Comparison of ENCODE assay signal across 16 cellular contexts in genomic region chr17:50806141-50806643, GRCh38. TPM values are rescaled to one million over a fixed set of nuclear protein-coding genes. Genes with fewer than 3 reads are reported as not detected.
DNase-seq lines count a peak whose midpoint lies in the region; ATAC-seq, FAIRE-seq and TF ChIP-seq lines count a peak whose summit lies in the region.
"Had no signal": no experiment of that assay in that cellular context is flagged by ENCODE, and none has a peak within 500 bp of the region (broad histone marks: within the 10 kb centered on the region; RNA-seq: fewer than 3 reads in every experiment).

No MANE protein-coding gene starts in this region.

- H3K4me1 ChIP-seq in pancreas: peaks cover 10 to 14% (median 12%) of the 10 kb centered on the region in 3 donors
- H3K4me1 ChIP-seq: SJCRH30 had no signal

- no peaks in the 10 kb centered on the region for H3K27me3 ChIP-seq in H7 (ENCODE audit: control insufficient read depth, insufficient read depth, low read length)
- no peaks in the 10 kb centered on the region for H3K27me3 ChIP-seq in pancreas
- H3K27me3 ChIP-seq: esophagus squamous epithelium, SJCRH30 had no signal

- DNase-seq in H7 (peak; percentile 59), NCI-H1694 treated with DMSO at 0.1 percent for 48 hours (lab: John Stamatoyannopoulos, UW) (peak; percentile 79), epithelial cell of proximal tubule (ENCODE audit: low read depth) (no peak), pancreas (peak; percentile 60 to 75 (median 63)), hippocampal formation (lab: John Stamatoyannopoulos, UW) (no peak)
- DNase-seq in stimulated activated effector memory CD8-positive, alpha-beta T cell treated with anti-CD3 and anti-CD28 coated beads, Interleukin-12 subunit alpha, Interleukin-12 subunit beta, amount 100 ng/mL, for 72 hours (ENCODE audit: low spot score in 2 of 2): no peak
- DNase-seq: esophagus squamous epithelium; NCI-H2227 treated with DMSO at 0.1 percent for 48 hours; SJCRH30; stimulated activated CD4-positive, alpha-beta T cell treated with anti-CD3 and anti-CD28 coated beads, Interleukin-1b, Interleukin-23, amount 100 ng/mL, for 48 hours; stimulated activated naive CD4-positive, alpha-beta T cell treated with Interleukin-2 at 50 U/mL for 16 hours had no signal

- H3K4me1 Mint-ChIP-seq in stimulated activated effector memory CD8-positive, alpha-beta T cell treated with anti-CD3 and anti-CD28 coated beads, Interleukin-12 subunit alpha, Interleukin-12 subunit beta, amount 100 ng/mL, for 72 hours: no peaks in the 10 kb centered on the region
- H3K4me1 Mint-ChIP-seq: activated T-helper 17 cell treated with anti-CD3 and anti-CD28 coated beads, Interleukin-2, amount 50 U/mL, for 72 hours; central memory CD8-positive, alpha-beta T cell had no signal

- peak; percentile 77 to 91 (median 90) for ATAC-seq in pancreas
- no peak for ATAC-seq in HG03521 (IDR thresholded peaks at IDR 0.05; ENCODE audit: unreplicated experiment)
- ATAC-seq in stimulated activated effector memory CD8-positive, alpha-beta T cell treated with anti-CD3 and anti-CD28 coated beads, Interleukin-12 subunit alpha, Interleukin-12 subunit beta, amount 100 ng/mL, for 72 hours: no peak
- ATAC-seq: activated CD4-positive, CD25-positive, alpha-beta regulatory T cell treated with anti-CD3 and anti-CD28 coated beads, Interleukin-2, amount 50 U/mL, for 24 hours; activated T-helper 17 cell treated with anti-CD3 and anti-CD28 coated beads, Interleukin-2, amount 50 U/mL, for 72 hours had no signal

- intact Hi-C loops in pancreas (cut with DNase I): no loop called here

- H3K4me3 Mint-ChIP-seq in stimulated activated effector memory CD8-positive, alpha-beta T cell treated with anti-CD3 and anti-CD28 coated beads, Interleukin-12 subunit alpha, Interleukin-12 subunit beta, amount 100 ng/mL, for 72 hours: no peak overlapping the region
- H3K4me3 Mint-ChIP-seq: activated T-helper 17 cell treated with anti-CD3 and anti-CD28 coated beads, Interleukin-2, amount 50 U/mL, for 72 hours; central memory CD8-positive, alpha-beta T cell had no signal

- no peak for FAIRE-seq in pancreas (lab: Jason Lieb, UNC)

- H3K36me3 ChIP-seq in H7 (replicated peaks; ENCODE audit: control insufficient read depth, insufficient read depth, low read length) (no peaks in the 10 kb centered on the region), pancreas (no peaks in the 10 kb centered on the region)
- H3K36me3 ChIP-seq: esophagus squamous epithelium, SJCRH30 had no signal

- H3K9me3 ChIP-seq in pancreas: no peaks in the 10 kb centered on the region
- H3K9me3 ChIP-seq: esophagus squamous epithelium, SJCRH30 had no signal

- no peak overlapping the region for H3K27ac Mint-ChIP-seq in stimulated activated effector memory CD8-positive, alpha-beta T cell treated with anti-CD3 and anti-CD28 coated beads, Interleukin-12 subunit alpha, Interleukin-12 subunit beta, amount 100 ng/mL, for 72 hours
- H3K27ac Mint-ChIP-seq: activated T-helper 17 cell treated with anti-CD3 and anti-CD28 coated beads, Interleukin-2, amount 50 U/mL, for 72 hours had no signal

- H3K4me3 ChIP-seq in H7 (ENCODE audit: insufficient read depth, low read depth, low read length) (no peak overlapping the region), epithelial cell of proximal tubule (ENCODE audit: low read depth, low read length) (no peak overlapping the region), pancreas (no peak overlapping the region)
- H3K4me3 ChIP-seq: esophagus squamous epithelium, SJCRH30 had no signal

- no peaks in the 10 kb centered on the region for H3K9me3 Mint-ChIP-seq in stimulated activated effector memory CD8-positive, alpha-beta T cell treated with anti-CD3 and anti-CD28 coated beads, Interleukin-12 subunit alpha, Interleukin-12 subunit beta, amount 100 ng/mL, for 72 hours
- H3K9me3 Mint-ChIP-seq: activated T-helper 17 cell treated with anti-CD3 and anti-CD28 coated beads, Interleukin-2, amount 50 U/mL, for 72 hours; central memory CD8-positive, alpha-beta T cell had no signal

- TF ChIP-seq CTCF in epithelial cell of proximal tubule (conservative IDR thresholded peaks at IDR 0.05; ENCODE audit: low read depth, low read length): peak; percentile 26
- no peak for TF ChIP-seq CTCF in pancreas (IDR thresholded peaks at IDR 0.05)

- no peaks in the 10 kb centered on the region for H3K36me3 Mint-ChIP-seq in stimulated activated effector memory CD8-positive, alpha-beta T cell treated with anti-CD3 and anti-CD28 coated beads, Interleukin-12 subunit alpha, Interleukin-12 subunit beta, amount 100 ng/mL, for 72 hours

- peak overlapping the region in 2 of 4 donors; percentile 28 for H3K27ac ChIP-seq in pancreas
- H3K27ac ChIP-seq: esophagus squamous epithelium, SJCRH30 had no signal

- WGBS in pancreas, 2 donors: 22 to 37% methylated on average over 11 of the region's 11 CpGs

RNA-seq across cellular contexts. Expression of gene WFIKKN2, which starts 29.2 kb away (rescaled TPM):
- total RNA-seq in H7 (2014; rRNA removed; shearing (Covaris generic)): not detected in 2 replicates
- total RNA-seq in epithelial cell of proximal tubule: not detected in 2 replicates
- total RNA-seq in pancreas: under 1 TPM; 0.09 to 0.19 (median 0.13) TPM
- polyA plus RNA-seq in pancreas: under 1 TPM; 0.15 to 0.45 TPM
- total RNA-seq: activated T-helper 17 cell treated with anti-CD3 and anti-CD28 coated beads, Interleukin-2, amount 50 U/mL, for 72 hours; osteocyte; SJCRH30 had no signal

RNA-seq across cellular contexts. Expression of gene ANKRD40CL, which starts 38.9 kb away (rescaled TPM):
- total RNA-seq in H7 (2014; rRNA removed; shearing (Covaris generic)): not detected in 2 replicates
- total RNA-seq in epithelial cell of proximal tubule (not detected in 2 replicates), pancreas (under 1 TPM in 2 of 6 donors, not detected in 4; 0.16 to 0.46 TPM)
- under 1 TPM in 1 of 2 donors, not detected in 1; 0.19 TPM for polyA plus RNA-seq in pancreas
- total RNA-seq: activated T-helper 17 cell treated with anti-CD3 and anti-CD28 coated beads, Interleukin-2, amount 50 U/mL, for 72 hours; esophagus squamous epithelium; osteocyte; SJCRH30 had no signal

RNA-seq across cellular contexts. Expression of gene TOB1, which starts 60.0 kb away (rescaled TPM):
- 5.2 and 8.6 TPM in 2 replicates for total RNA-seq in H7 (2014; rRNA removed; shearing (Covaris generic))
- total RNA-seq in epithelial cell of proximal tubule: 4.4 and 4.6 TPM in 2 replicates
- 100 to 1,000 TPM in 3 of 6 donors, 10 to 100 TPM in 3; 65.9 to 157 (median 99.0) TPM for total RNA-seq in pancreas
- polyA plus RNA-seq in pancreas: 10 to 100 TPM; 33.1 to 45.8 TPM

Comparison
In these comparisons a context has a peak if more than half of its experiments do, and no peak if none do; other contexts are left out.
1. DNase-seq: peak in H7 (single experiment), NCI-H1694 treated with DMSO at 0.1 percent for 48 hours (single experiment) and pancreas (6 of 6); none in epithelial cell of proximal tubule (single experiment), hippocampal formation (0 of 2) and stimulated activated effector memory CD8-positive, alpha-beta T cell treated with anti-CD3 and anti-CD28 coated beads, Interleukin-12 subunit alpha, Interleukin-12 subunit beta, amount 100 ng/mL, for 72 hours (0 of 2).
2. ATAC-seq: peak in pancreas (4 of 4); none in HG03521 (single experiment) and stimulated activated effector memory CD8-positive, alpha-beta T cell treated with anti-CD3 and anti-CD28 coated beads, Interleukin-12 subunit alpha, Interleukin-12 subunit beta, amount 100 ng/mL, for 72 hours (single experiment).